25 cellular contexts compared by ENCODE assay signal in the genomic region with DNA sequence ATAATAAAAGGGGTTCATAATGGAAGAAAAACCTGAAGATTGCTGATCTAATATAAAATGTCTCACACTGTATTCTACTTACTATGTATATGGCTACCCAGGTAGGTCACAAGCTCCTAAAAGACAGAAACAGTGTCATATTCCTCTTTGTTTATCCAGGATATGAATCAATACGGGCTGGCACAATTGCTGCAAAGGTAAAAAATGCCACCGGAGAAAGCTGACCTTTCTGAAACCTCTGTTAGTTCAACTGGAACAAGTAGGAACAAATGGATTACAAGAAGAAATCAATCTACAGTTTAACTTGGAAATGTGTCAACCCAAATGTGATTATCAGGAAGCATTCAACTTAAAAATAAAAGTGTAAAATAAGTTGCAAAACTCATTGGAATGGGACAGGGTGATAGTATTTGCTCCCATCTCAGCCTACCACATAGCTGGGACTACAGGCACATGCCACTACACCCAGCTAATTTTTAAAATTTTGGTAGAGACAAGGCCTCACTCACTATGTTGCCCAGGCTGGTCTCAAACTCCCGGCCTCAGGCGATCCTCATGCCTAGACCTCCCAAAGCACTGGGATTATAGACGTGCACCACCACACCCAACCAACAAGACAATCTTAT. TPM values are rescaled to one million over a fixed set of nuclear protein-coding genes. Genes with fewer than 3 reads are reported as not detected.
DNase-seq lines count a peak whose midpoint lies in the region; ATAC-seq, FAIRE-seq and TF ChIP-seq lines count a peak whose summit lies in the region.
"Had no signal": no experiment of that assay in that cellular context is flagged by ENCODE, and none has a peak within 500 bp of the region (broad histone marks: within the 10 kb centered on the region; RNA-seq: fewer than 3 reads in every experiment).

No MANE protein-coding gene starts in this region.

- in situ Hi-C loops in brain microvascular endothelial cell (cut with HindIII; ENCODE audit: low pct_ligation_motif_present, low sequenced_read_pairs): no loop called here

- ATAC-seq in PC-3 (peak; percentile 95), HG03039 (IDR thresholded peaks at IDR 0.05; ENCODE audit: unreplicated experiment) (no peak)
- no peak for ATAC-seq in activated CD4-positive, alpha-beta T cell treated with anti-CD3 and anti-CD28 coated beads for 36 hours
- ATAC-seq: psoas muscle; stimulated activated effector memory CD8-positive, alpha-beta T cell treated with anti-CD3 and anti-CD28 coated beads, Interleukin-12 subunit alpha, Interleukin-12 subunit beta, amount 100 ng/mL, for 72 hours had no signal

- H3K4me3 ChIP-seq in PC-3 (ENCODE audit: low read length) (peak overlapping the region; percentile 17; the same call in 1 of the 2 replicates), endothelial cell of umbilical vein (replicated peaks in 1 of 3; ENCODE audit: insufficient read depth in 1 of 3, low read depth in 1 of 3, low read length in 3 of 3) (no peak overlapping the region), brain microvascular endothelial cell (ENCODE audit: low read depth, low read length) (no peak overlapping the region)
- no peak overlapping the region for H3K4me3 ChIP-seq in CD8-positive, alpha-beta memory T cell (ENCODE audit: low read length)
- H3K4me3 ChIP-seq: psoas muscle, testis had no signal

- TF ChIP-seq CTCF in PC-3 (conservative IDR thresholded peaks at IDR 0.05; ENCODE audit: low read depth, low read length): no peak
- no peak for TF ChIP-seq CTCF in endothelial cell of umbilical vein (IDR thresholded peaks at IDR 0.05; ENCODE audit: extremely low read depth in 1 of 2, insufficient read depth in 1 of 2, low read depth in 1 of 2, low read length in 2 of 2)
- no peak for TF ChIP-seq CTCF in brain microvascular endothelial cell (IDR thresholded peaks at IDR 0.05; ENCODE audit: low read depth, low read length, missing control alignments)

- H3K4me2 ChIP-seq in PC-3 (ENCODE audit: low read length) (peak overlapping the region; percentile 59), endothelial cell of umbilical vein (ENCODE audit: insufficient read depth, low read length) (peak overlapping the region; percentile 52)
- H3K4me2 ChIP-seq: SK-N-SH had no signal

- H2AFZ ChIP-seq in PC-3 (ENCODE audit: low read length): no peak overlapping the region
- no peak overlapping the region for H2AFZ ChIP-seq in endothelial cell of umbilical vein (ENCODE audit: low read depth, low read length)

- H4K20me1 ChIP-seq in PC-3 (ENCODE audit: low read length) (peaks cover 46% of the 10 kb centered on the region), endothelial cell of umbilical vein (replicated peaks; ENCODE audit: control insufficient read depth, extremely low read depth, insufficient read depth, low read length) (no peaks in the 10 kb centered on the region)

- H3K27me3 ChIP-seq in PC-3 (ENCODE audit: low read length) (no peaks in the 10 kb centered on the region), endothelial cell of umbilical vein (ENCODE audit: control insufficient read depth in 2 of 2, insufficient read depth in 2 of 2, low read length in 2 of 2) (no peaks in the 10 kb centered on the region), brain microvascular endothelial cell (replicated peaks) (no peaks in the 10 kb centered on the region)
- no peaks in the 10 kb centered on the region for H3K27me3 ChIP-seq in CD8-positive, alpha-beta memory T cell (ENCODE audit: insufficient read depth, low read length, poor library complexity, severe bottlenecking)
- H3K27me3 ChIP-seq: testis had no signal

- no peak overlapping the region for H3K4me3 Mint-ChIP-seq in CD8-positive, alpha-beta memory T cell
- H3K4me3 Mint-ChIP-seq in activated CD4-positive, alpha-beta T cell treated with anti-CD3 and anti-CD28 coated beads for 36 hours: no peak overlapping the region
- H3K4me3 Mint-ChIP-seq: activated naive CD8-positive, alpha-beta T cell treated with anti-CD3 and anti-CD28 coated beads, Interleukin-2, amount 10 ng/mL, durations not matched to agents 7 days and 5 days; brain; CD4-positive, CD25-positive, alpha-beta regulatory T cell; endodermal cell; stimulated activated effector memory CD8-positive, alpha-beta T cell treated with anti-CD3 and anti-CD28 coated beads, Interleukin-12 subunit alpha, Interleukin-12 subunit beta, amount 100 ng/mL, for 72 hours had no signal

- intact Hi-C loops in PC-3 (cut with micrococcal nuclease): loop anchor here (1.0 kb wide), 2 partner anchors 9 to 28 kb away; no protein-coding TSS in a partner anchor
- intact Hi-C loops in endothelial cell of umbilical vein (cut with micrococcal nuclease): no loop called here
- intact Hi-C loops in activated CD4-positive, alpha-beta T cell treated with anti-CD3 and anti-CD28 coated beads for 36 hours (cut with DNase I, micrococcal nuclease): no loop called here

- no peak for TF ChIP-seq POLR2A in endothelial cell of umbilical vein (IDR thresholded peaks at IDR 0.05; ENCODE audit: low read depth, low read length)

- DNase-seq in DMS53 (lab: John Stamatoyannopoulos, UW) (peak; percentile 13), PC-3 (peak; percentile 97), endothelial cell of umbilical vein (ENCODE audit: low read depth, low spot score) (peak; percentile 61), mucosa of gallbladder (ENCODE audit: low spot score) (peak; percentile 76), brain microvascular endothelial cell (no peak)
- DNase-seq in CD8-positive, alpha-beta memory T cell: no peak
- DNase-seq in activated CD4-positive, alpha-beta T cell treated with anti-CD3 and anti-CD28 coated beads for 36 hours: no peak
- DNase-seq: activated CD4-positive, alpha-beta T cell treated with anti-CD3 and anti-CD28 coated beads, Interleukin-2, amount 50 U/mL, for 4 hours; activated naive CD8-positive, alpha-beta T cell treated with anti-CD3 and anti-CD28 coated beads, Interleukin-2, amount 10 ng/mL, durations not matched to agents 7 days and 5 days; CD4-positive, CD25-positive, alpha-beta regulatory T cell; endodermal cell; GF-D8; glutamatergic neuron; NCI-H1092 treated with DMSO at 0.1 percent for 48 hours; NCI-H2029 treated with DMSO at 0.1 percent for 48 hours; NCI-H446; psoas muscle; SK-N-SH; stimulated activated CD4-positive, alpha-beta T cell treated with anti-CD3 and anti-CD28 coated beads, Interleukin-1b, Interleukin-23, amount 100 ng/mL, for 48 hours; testis; WERI-Rb-1 had no signal

- peaks cover 0 to 2% (median 0%) of the 10 kb centered on the region in 3 donors for H3K4me1 Mint-ChIP-seq in CD8-positive, alpha-beta memory T cell
- peaks cover 14% of the 10 kb centered on the region for H3K4me1 Mint-ChIP-seq in activated CD4-positive, alpha-beta T cell treated with anti-CD3 and anti-CD28 coated beads for 36 hours
- H3K4me1 Mint-ChIP-seq: activated naive CD8-positive, alpha-beta T cell treated with anti-CD3 and anti-CD28 coated beads, Interleukin-2, amount 10 ng/mL, durations not matched to agents 7 days and 5 days; brain; stimulated activated effector memory CD8-positive, alpha-beta T cell treated with anti-CD3 and anti-CD28 coated beads, Interleukin-12 subunit alpha, Interleukin-12 subunit beta, amount 100 ng/mL, for 72 hours had no signal

- H3K36me3 ChIP-seq in PC-3 (ENCODE audit: low read depth, low read length): 0 out of 2 replicates have a peak, but pooled peaks cover 3% of the 10 kb centered on the region
- H3K36me3 ChIP-seq in endothelial cell of umbilical vein (ENCODE audit: control insufficient read depth in 2 of 2, extremely low read depth in 1 of 2, insufficient read depth in 2 of 2, low read length in 2 of 2): no peaks in the 10 kb centered on the region
- H3K36me3 ChIP-seq in CD8-positive, alpha-beta memory T cell (ENCODE audit: insufficient read depth, low read length): no peaks in the 10 kb centered on the region
- no peaks in the 10 kb centered on the region for H3K36me3 ChIP-seq in brain microvascular endothelial cell (replicated peaks)
- H3K36me3 ChIP-seq: WERI-Rb-1 had no signal

- H3K9ac ChIP-seq in PC-3 (ENCODE audit: low read length) (peak overlapping the region; percentile 5; the same call in 1 of the 2 replicates), endothelial cell of umbilical vein (replicated peaks; ENCODE audit: extremely low read depth, insufficient read depth, low read length) (no peak overlapping the region)
- H3K9ac ChIP-seq: SK-N-SH had no signal

- H3K27ac ChIP-seq in PC-3 (ENCODE audit: low read length) (peak overlapping the region; percentile 73), endothelial cell of umbilical vein (ENCODE audit: insufficient read depth, low read depth, low read length) (peak overlapping the region; percentile 12), brain microvascular endothelial cell (no peak overlapping the region)
- no peak overlapping the region for H3K27ac ChIP-seq in CD8-positive, alpha-beta memory T cell (ENCODE audit: low read depth, low read length)
- H3K27ac ChIP-seq: psoas muscle, testis, WERI-Rb-1 had no signal

- H3K27ac Mint-ChIP-seq in CD8-positive, alpha-beta memory T cell: no peak overlapping the region
- H3K27ac Mint-ChIP-seq in activated CD4-positive, alpha-beta T cell treated with anti-CD3 and anti-CD28 coated beads for 36 hours: no peak overlapping the region
- H3K27ac Mint-ChIP-seq: activated naive CD8-positive, alpha-beta T cell treated with anti-CD3 and anti-CD28 coated beads, Interleukin-2, amount 10 ng/mL, durations not matched to agents 7 days and 5 days; brain; endodermal cell; stimulated activated effector memory CD8-positive, alpha-beta T cell treated with anti-CD3 and anti-CD28 coated beads, Interleukin-12 subunit alpha, Interleukin-12 subunit beta, amount 100 ng/mL, for 72 hours had no signal

- H3K9me1 ChIP-seq in endothelial cell of umbilical vein (replicated peaks; ENCODE audit: control insufficient read depth, extremely low read depth, insufficient read depth, low read length): no peaks in the 10 kb centered on the region

- H3K9me2 ChIP-seq in PC-3 (replicated peaks; ENCODE audit: low read length): no peaks in the 10 kb centered on the region
- H3K9me2 ChIP-seq: SK-N-SH had no signal

- peaks cover 0 to 5% (median 0%) of the 10 kb centered on the region in 3 donors for H3K36me3 Mint-ChIP-seq in CD8-positive, alpha-beta memory T cell
- H3K36me3 Mint-ChIP-seq in activated CD4-positive, alpha-beta T cell treated with anti-CD3 and anti-CD28 coated beads for 36 hours (ENCODE audit: low read depth): peaks cover 2% of the 10 kb centered on the region
- H3K36me3 Mint-ChIP-seq: brain; CD4-positive, CD25-positive, alpha-beta regulatory T cell; stimulated activated effector memory CD8-positive, alpha-beta T cell treated with anti-CD3 and anti-CD28 coated beads, Interleukin-12 subunit alpha, Interleukin-12 subunit beta, amount 100 ng/mL, for 72 hours had no signal

- H3K79me2 ChIP-seq in PC-3 (ENCODE audit: low read length): peaks cover 98% of the 10 kb centered on the region
- H3K79me2 ChIP-seq in endothelial cell of umbilical vein (ENCODE audit: control insufficient read depth, insufficient read depth, low read length): peaks cover 93% of the 10 kb centered on the region

- no peaks in the 10 kb centered on the region for H3K9me3 Mint-ChIP-seq in CD8-positive, alpha-beta memory T cell
- no peaks in the 10 kb centered on the region for H3K9me3 Mint-ChIP-seq in activated CD4-positive, alpha-beta T cell treated with anti-CD3 and anti-CD28 coated beads for 36 hours (ENCODE audit: low read depth)
- H3K9me3 Mint-ChIP-seq: activated naive CD8-positive, alpha-beta T cell treated with anti-CD3 and anti-CD28 coated beads, Interleukin-2, amount 10 ng/mL, durations not matched to agents 7 days and 5 days; brain; CD4-positive, CD25-positive, alpha-beta regulatory T cell; endodermal cell; stimulated activated effector memory CD8-positive, alpha-beta T cell treated with anti-CD3 and anti-CD28 coated beads, Interleukin-12 subunit alpha, Interleukin-12 subunit beta, amount 100 ng/mL, for 72 hours had no signal

- dilution Hi-C loops in endothelial cell of umbilical vein (cut with MboI; ENCODE audit: extremely low pct_ligation_motif_present, low sequenced_read_pairs): no loop called here

- POLR2A ChIA-PET in PC-3 (lab: Charles Lee; ENCODE audit: unreplicated experiment) (interaction anchor here (0.5 to 0.7 kb wide), 3 partner anchors 38 to 1069 kb away, joined by 4 to 7 read pairs (median 5); a partner anchor contains a TSS), endothelial cell of umbilical vein (lab: Charles Lee) (interaction anchor here (1.0 kb wide), 1 partner anchor 10 kb away, joined by 3 read pairs; no protein-coding TSS in a partner anchor)
- POLR2A ChIA-PET in CD8-positive, alpha-beta memory T cell (lab: Charles Lee): no interaction called here
- POLR2A ChIA-PET in activated CD4-positive, alpha-beta T cell treated with anti-CD3 and anti-CD28 coated beads for 36 hours (lab: Charles Lee): no interaction called here

- no peaks in the 10 kb centered on the region for H3K27me3 Mint-ChIP-seq in CD8-positive, alpha-beta memory T cell
- no peaks in the 10 kb centered on the region for H3K27me3 Mint-ChIP-seq in activated CD4-positive, alpha-beta T cell treated with anti-CD3 and anti-CD28 coated beads for 36 hours
- H3K27me3 Mint-ChIP-seq: activated naive CD8-positive, alpha-beta T cell treated with anti-CD3 and anti-CD28 coated beads, Interleukin-2, amount 10 ng/mL, durations not matched to agents 7 days and 5 days had no signal

- BruUV-seq in PC-3 (replicated peaks; lab: Mats Ljungman, UMichigan) (no TSS peak), endothelial cell of umbilical vein (replicated peaks; lab: Mats Ljungman, UMichigan) (no TSS peak)

- CTCF ChIA-PET in PC-3 (lab: Charles Lee) (interaction anchor here (0.5 to 1.2 kb wide), 3 partner anchors 10 to 68 kb away, joined by 3 to 6 read pairs (median 4); no protein-coding TSS in a partner anchor), endothelial cell of umbilical vein (lab: Charles Lee) (interaction anchor here (0.5 to 4.1 kb wide), 3 partner anchors 9 to 28 kb away, joined by 3 to 19 read pairs (median 8); no protein-coding TSS in a partner anchor)
- CTCF ChIA-PET in CD8-positive, alpha-beta memory T cell (lab: Charles Lee): interaction anchor here (1.1 kb wide), 1 partner anchor 9 kb away, joined by 3 read pairs; no protein-coding TSS in a partner anchor
- CTCF ChIA-PET in activated CD4-positive, alpha-beta T cell treated with anti-CD3 and anti-CD28 coated beads for 36 hours (lab: Charles Lee): interaction anchor here (1.4 kb wide), 1 partner anchor 10 kb away, joined by 3 read pairs; no protein-coding TSS in a partner anchor

- peaks cover 39% of the 10 kb centered on the region for H3K4me1 ChIP-seq in PC-3 (ENCODE audit: insufficient read depth, low read length)
- peaks cover 18% of the 10 kb centered on the region for H3K4me1 ChIP-seq in endothelial cell of umbilical vein (ENCODE audit: control insufficient read depth, extremely low read depth, insufficient read depth, low read length)
- H3K4me1 ChIP-seq in CD8-positive, alpha-beta memory T cell (ENCODE audit: insufficient read depth, low read length): no peaks in the 10 kb centered on the region
- H3K4me1 ChIP-seq: psoas muscle had no signal

- no peaks in the 10 kb centered on the region for H3K9me3 ChIP-seq in PC-3 (ENCODE audit: low read length)
- H3K9me3 ChIP-seq in endothelial cell of umbilical vein (replicated peaks; ENCODE audit: control insufficient read depth, insufficient read depth, low read length): no peaks in the 10 kb centered on the region
- no peaks in the 10 kb centered on the region for H3K9me3 ChIP-seq in CD8-positive, alpha-beta memory T cell (ENCODE audit: low read length)
- H3K9me3 ChIP-seq: psoas muscle, SK-N-SH, testis had no signal

- peak; percentile 43 for FAIRE-seq in endothelial cell of umbilical vein (lab: Jason Lieb, UNC)
- FAIRE-seq: colon had no signal

- H3F3A ChIP-seq in PC-3 (ENCODE audit: low read length, unreplicated experiment): no peaks in the 10 kb centered on the region

RNA-seq across cellular contexts. Expression of a gene that starts 27.6 kb away (rescaled TPM):
- 190 and 210 TPM in 2 replicates for total RNA-seq in PC-3 (2014; rRNA removed)
- total RNA-seq in endothelial cell of umbilical vein: 57.8 and 59.7 TPM in 2 replicates
- 37.2 and 41.0 TPM in 2 replicates for polyA plus RNA-seq in endothelial cell of umbilical vein
- polyA plus RNA-seq in endothelial cell of umbilical vein (2011; cell fraction: cytosol; rRNA removed): 38.9 and 41.6 TPM in 2 replicates
- polyA plus RNA-seq in endothelial cell of umbilical vein (2011; cell fraction: nucleus; rRNA removed): 25.2 and 31.2 TPM in 2 replicates
- polyA plus RNA-seq in endothelial cell of umbilical vein (2012): 63.7 and 67.1 TPM in 2 replicates
- 87.2 and 87.7 TPM in 2 replicates for polyA minus RNA-seq in endothelial cell of umbilical vein
- polyA minus RNA-seq in endothelial cell of umbilical vein (2011; cell fraction: cytosol; rRNA and poly(A)+ RNA removed): 19.5 TPM
- 10.1 and 18.1 TPM in 2 replicates for polyA minus RNA-seq in endothelial cell of umbilical vein (2011; cell fraction: nucleus; rRNA and poly(A)+ RNA removed)
- total RNA-seq in mucosa of gallbladder: 22.0 TPM
- 10 to 100 TPM; 32.0 to 34.5 TPM for total RNA-seq in CD8-positive, alpha-beta memory T cell
- 11.6 TPM for polyA plus RNA-seq in CD8-positive, alpha-beta memory T cell
- total RNA-seq in activated CD4-positive, alpha-beta T cell treated with anti-CD3 and anti-CD28 coated beads for 36 hours: 10 to 100 TPM; 24.5 to 25.5 TPM

Comparison
In these comparisons a context has a peak if more than half of its experiments do, and no peak if none do; other contexts are left out.
1. DNase-seq: peak in DMS53 (single experiment), PC-3 (single experiment), endothelial cell of umbilical vein (single experiment) and mucosa of gallbladder (single experiment); none in CD8-positive, alpha-beta memory T cell (0 of 5), brain microvascular endothelial cell (single experiment) and activated CD4-positive, alpha-beta T cell treated with anti-CD3 and anti-CD28 coated beads for 36 hours (single experiment).
2. H3K27ac ChIP-seq: peak in PC-3 (single experiment) and endothelial cell of umbilical vein (single experiment); none in CD8-positive, alpha-beta memory T cell (single experiment) and brain microvascular endothelial cell (single experiment).
3. POLR2A ChIA-PET loops: an anchor here in PC-3 (0.5 to 0.7 kb wide) and endothelial cell of umbilical vein (1.0 kb wide); none called in CD8-positive, alpha-beta memory T cell and activated CD4-positive, alpha-beta T cell treated with anti-CD3 and anti-CD28 coated beads for 36 hours.